8 cellular contexts compared by ENCODE assay signal in genomic region chr5:35618297-35618636, GRCh38. TPM values are rescaled to one million over a fixed set of nuclear protein-coding genes. Genes with fewer than 3 reads are reported as not detected.
DNase-seq lines count a peak whose midpoint lies in the region; ATAC-seq and TF ChIP-seq lines count a peak whose summit lies in the region.

No MANE protein-coding gene starts in this region.

- H3K36me3 ChIP-seq in mesodermal cell (ENCODE audit: control insufficient read depth, insufficient read depth, low read length) (no peaks in the 10 kb centered on the region), uterus (no peaks in the 10 kb centered on the region), SJCRH30 (no peaks in the 10 kb centered on the region)

- WGBS in mesodermal cell (ENCODE audit: insufficient coverage in 2 of 2), 2 experiments = 0 to 10% methylated on average over 2 of the region's 5 CpGs

- peaks cover 7% of the 10 kb centered on the region for H3K27me3 Mint-ChIP-seq in activated naive CD4-positive, alpha-beta T cell treated with anti-CD3 and anti-CD28 coated beads, Interleukin-2, amount 10 ng/mL, durations not matched to agents 7 days and 5 days
- H3K27me3 Mint-ChIP-seq in chondrocyte (ENCODE audit: low read depth) = peaks cover 8% of the 10 kb centered on the region

- H3K4me1 Mint-ChIP-seq in activated naive CD4-positive, alpha-beta T cell treated with anti-CD3 and anti-CD28 coated beads, Interleukin-2, amount 10 ng/mL, durations not matched to agents 7 days and 5 days = peaks cover 31% of the 10 kb centered on the region
- H3K4me1 Mint-ChIP-seq in chondrocyte (ENCODE audit: low read depth) = peaks cover 19% of the 10 kb centered on the region

- H3K27ac Mint-ChIP-seq in activated naive CD4-positive, alpha-beta T cell treated with anti-CD3 and anti-CD28 coated beads, Interleukin-2, amount 10 ng/mL, durations not matched to agents 7 days and 5 days = no peak overlapping the region
- H3K27ac Mint-ChIP-seq in chondrocyte (ENCODE audit: unreplicated experiment) = no peak overlapping the region

- peaks cover 7% of the 10 kb centered on the region for H3K9me3 Mint-ChIP-seq in activated naive CD4-positive, alpha-beta T cell treated with anti-CD3 and anti-CD28 coated beads, Interleukin-2, amount 10 ng/mL, durations not matched to agents 7 days and 5 days
- peaks cover 13% of the 10 kb centered on the region for H3K9me3 Mint-ChIP-seq in chondrocyte (ENCODE audit: low read depth)

- H3K4me3 ChIP-seq in mesodermal cell (ENCODE audit: extremely low read depth, insufficient read depth, low read length, poor library complexity, severe bottlenecking) = peak overlapping the region; percentile 67
- H3K4me3 ChIP-seq in uterus = peak overlapping the region; percentile 55 to 88
- no peak overlapping the region for H3K4me3 ChIP-seq in SJCRH30

- peaks cover 2% of the 10 kb centered on the region for H3K36me3 Mint-ChIP-seq in activated naive CD4-positive, alpha-beta T cell treated with anti-CD3 and anti-CD28 coated beads, Interleukin-2, amount 10 ng/mL, durations not matched to agents 7 days and 5 days
- H3K36me3 Mint-ChIP-seq in chondrocyte (ENCODE audit: low read depth) = no peaks in the 10 kb centered on the region

- H3K27ac ChIP-seq in mesodermal cell (ENCODE audit: low read depth, low read length, severe bottlenecking) (no peak overlapping the region), uterus (peak overlapping the region; percentile 61 to 64), SJCRH30 (no peak overlapping the region)

- intact Hi-C loops in uterus (cut with DNase I; ENCODE audit: low total_unique reads) = no loop called here

- H3K27me3 ChIP-seq in uterus (no peaks in the 10 kb centered on the region), SJCRH30 (no peaks in the 10 kb centered on the region; the same call in 1 of the 2 replicates)

- TF ChIP-seq CTCF in chondrocyte (IDR thresholded peaks at IDR 0.05) (no peak), uterus (IDR thresholded peaks at IDR 0.05) (no peak)

- no peak for TF ChIP-seq POLR2A in uterus (IDR thresholded peaks at IDR 0.05)

- CTCF ChIA-PET in activated naive CD4-positive, alpha-beta T cell treated with anti-CD3 and anti-CD28 coated beads, Interleukin-2, amount 10 ng/mL, durations not matched to agents 7 days and 5 days (lab: Charles Lee) = interaction anchor here (0.7 to 3.6 kb wide), 10 partner anchors 9 to 308 kb away, joined by 3 to 26 read pairs (median 7); no protein-coding TSS in a partner anchor

- H3K9me3 ChIP-seq in mesodermal cell (ENCODE audit: control insufficient read depth, low read length) = no peaks in the 10 kb centered on the region
- H3K9me3 ChIP-seq in uterus = no peaks in the 10 kb centered on the region
- H3K9me3 ChIP-seq in SJCRH30 (replicated peaks) = no peaks in the 10 kb centered on the region

- no peak for ATAC-seq in HG02588 (IDR thresholded peaks at IDR 0.05; ENCODE audit: unreplicated experiment)

- H3K4me1 ChIP-seq in mesodermal cell (ENCODE audit: control insufficient read depth, insufficient read depth, low read length, poor library complexity, severe bottlenecking) (no peaks in the 10 kb centered on the region), uterus (peaks cover 0 to 6% of the 10 kb centered on the region in 2 donors), SJCRH30 (no peaks in the 10 kb centered on the region)

- H3K4me3 Mint-ChIP-seq in activated naive CD4-positive, alpha-beta T cell treated with anti-CD3 and anti-CD28 coated beads, Interleukin-2, amount 10 ng/mL, durations not matched to agents 7 days and 5 days = peak overlapping the region; percentile 92
- peak overlapping the region; percentile 98 for H3K4me3 Mint-ChIP-seq in chondrocyte (ENCODE audit: unreplicated experiment)

- no peak for DNase-seq in activated naive CD4-positive, alpha-beta T cell treated with anti-CD3 and anti-CD28 coated beads, Interleukin-2, amount 10 ng/mL, durations not matched to agents 7 days and 5 days
- no peak for DNase-seq in activated naive CD4-positive, alpha-beta T cell treated with Interleukin-2 at 50 U/mL for 16 hours
- DNase-seq in chondrocyte (ENCODE audit: low spot score) (no peak), uterus (no peak), SJCRH30 (no peak), NCI-H1105 (lab: John Stamatoyannopoulos, UW) (no peak)

RNA-seq across cellular contexts. Expression of gene SPEF2, which starts 0.6 kb away (rescaled TPM):
- 3.1 to 5.1 TPM (median 3.8 TPM) in 3 replicates for total RNA-seq in chondrocyte
- 2.6 TPM for polyA plus RNA-seq in mesodermal cell (2013, experiment 1 of 2)
- 1.9 TPM for polyA plus RNA-seq in mesodermal cell (2013, experiment 2 of 2)
- 10 to 100 TPM in 3 of 4 donors, 1 to 10 TPM in 1; 3.3 to 71.0 (median 20.9) TPM for total RNA-seq in uterus
- total RNA-seq in SJCRH30 (2014; rRNA removed; shearing (Covaris generic)) = not detected in 2 replicates

Comparison
In these comparisons a context has a peak if more than half of its experiments do, and no peak if none do; other contexts are left out.
1. H3K27ac ChIP-seq: peak in uterus (2 of 2); none in mesodermal cell (single experiment) and SJCRH30 (single experiment).